Comparison of ENCODE assay signal across 1 cellular context in the genomic region with DNA sequence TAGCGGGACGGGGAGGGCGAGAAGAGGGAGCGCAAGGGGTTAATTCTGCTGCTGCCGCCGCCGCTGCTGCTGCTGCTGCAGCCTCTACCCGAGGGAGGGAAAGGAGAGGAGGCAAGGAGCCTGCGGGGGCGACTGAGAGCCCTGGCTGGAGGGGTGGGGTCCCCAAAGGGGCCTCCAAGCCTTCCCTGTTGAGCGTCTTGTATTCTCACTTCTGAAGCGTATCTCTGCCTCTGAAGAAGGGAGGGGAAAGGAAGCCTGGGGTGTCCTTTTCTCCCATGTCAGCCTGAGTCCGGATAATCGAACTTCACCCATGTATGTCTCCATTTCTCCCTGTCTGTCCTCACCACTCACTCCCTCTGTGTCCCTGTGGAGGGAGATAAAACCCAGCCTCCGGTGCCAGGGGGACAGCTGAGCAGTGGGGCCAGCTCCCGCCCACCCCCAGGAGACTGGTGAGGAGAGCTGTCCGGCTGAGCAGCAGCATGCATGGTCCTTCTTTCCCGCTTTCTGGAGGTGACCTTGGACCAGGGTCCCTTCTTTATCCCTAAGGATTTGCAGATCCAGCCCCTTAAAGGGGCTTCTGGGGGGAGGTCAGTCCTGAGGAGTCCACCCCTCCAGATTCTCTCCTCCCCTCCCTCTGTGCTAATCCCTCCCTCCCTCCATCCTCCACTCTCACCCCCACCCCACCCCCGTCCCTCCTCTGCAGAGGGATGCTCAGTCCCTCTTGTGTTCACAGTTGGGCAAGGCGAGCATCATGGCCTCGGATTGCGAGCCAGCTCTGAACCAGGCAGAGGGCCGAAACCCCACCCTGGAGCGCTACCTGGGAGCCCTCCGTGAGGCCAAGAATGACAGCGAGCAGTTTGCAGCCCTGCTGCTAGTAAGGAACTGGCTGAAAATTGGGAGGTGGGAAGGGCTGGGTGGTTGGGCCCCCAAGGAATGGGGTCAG.
TF ChIP-seq lines count a peak whose summit lies in the region.

No MANE protein-coding gene starts in this region.

TF ChIP-seq in GM23338, 12 proteins besides CTCF, POLR2A, EP300 and RAD21 (continued from another document):
- TF ChIP-seq ZNF331 (CRISPR knock-in tag; IDR thresholded peaks at IDR 0.05; ENCODE audit: low read depth) = no peak
